26 cellular contexts compared by ENCODE assay signal in genomic region chr14:33483110-33483509, GRCh38.
"Had no signal": no experiment of that assay in that cellular context is flagged by ENCODE, and none has a peak within 500 bp of the region (broad histone marks: within the 10 kb centered on the region; RNA-seq: fewer than 3 reads in every experiment).

No MANE protein-coding gene starts in this region.

- H3K36me3 ChIP-seq: colonic mucosa, esophagus squamous epithelium, gastrocnemius medialis, heart right ventricle, left lung, lower lobe of right lung had no signal

- H3K27ac ChIP-seq: colonic mucosa, epithelial cell of prostate, esophagus squamous epithelium, gastrocnemius medialis, heart right ventricle, left lung, lower lobe of right lung had no signal

- ATAC-seq: effector memory CD8-positive, alpha-beta T cell; esophagus mucosa; gastrocnemius medialis; heart right ventricle; left cardiac atrium; left lung; left ventricle myocardium superior; lower lobe of right lung; mucosa of descending colon had no signal

- H3K9me3 ChIP-seq: colonic mucosa, esophagus squamous epithelium, gastrocnemius medialis, heart right ventricle, left lung, lower lobe of right lung, mucosa of descending colon had no signal

- FAIRE-seq: endometrium, islet of Langerhans, keratinocyte had no signal

- H3K4me1 ChIP-seq: colonic mucosa, esophagus squamous epithelium, gastrocnemius medialis, left lung, lower lobe of right lung had no signal

- H3K4me3 ChIP-seq: colonic mucosa, esophagus squamous epithelium, gastrocnemius medialis, heart right ventricle, left lung, lower lobe of right lung, mucosa of descending colon had no signal

- DNase-seq: colonic mucosa; cortex of kidney; effector CD8-positive, alpha-beta T cell; effector memory CD8-positive, alpha-beta T cell; endodermal cell; erythroblast; esophagus squamous epithelium; foreskin fibroblast; foreskin melanocyte; gastrocnemius medialis; glutamatergic neuron; head of caudate nucleus; heart right ventricle; hippocampal formation; left cardiac atrium; left lung; left ventricle myocardium superior; lower lobe of right lung; mesenchymal stem cell; mucosa of descending colon; naive B cell had no signal

- H3K27me3 ChIP-seq: colonic mucosa, esophagus squamous epithelium, gastrocnemius medialis, heart right ventricle, left lung had no signal
